8 cellular contexts compared by ENCODE assay signal in the genomic region with DNA sequence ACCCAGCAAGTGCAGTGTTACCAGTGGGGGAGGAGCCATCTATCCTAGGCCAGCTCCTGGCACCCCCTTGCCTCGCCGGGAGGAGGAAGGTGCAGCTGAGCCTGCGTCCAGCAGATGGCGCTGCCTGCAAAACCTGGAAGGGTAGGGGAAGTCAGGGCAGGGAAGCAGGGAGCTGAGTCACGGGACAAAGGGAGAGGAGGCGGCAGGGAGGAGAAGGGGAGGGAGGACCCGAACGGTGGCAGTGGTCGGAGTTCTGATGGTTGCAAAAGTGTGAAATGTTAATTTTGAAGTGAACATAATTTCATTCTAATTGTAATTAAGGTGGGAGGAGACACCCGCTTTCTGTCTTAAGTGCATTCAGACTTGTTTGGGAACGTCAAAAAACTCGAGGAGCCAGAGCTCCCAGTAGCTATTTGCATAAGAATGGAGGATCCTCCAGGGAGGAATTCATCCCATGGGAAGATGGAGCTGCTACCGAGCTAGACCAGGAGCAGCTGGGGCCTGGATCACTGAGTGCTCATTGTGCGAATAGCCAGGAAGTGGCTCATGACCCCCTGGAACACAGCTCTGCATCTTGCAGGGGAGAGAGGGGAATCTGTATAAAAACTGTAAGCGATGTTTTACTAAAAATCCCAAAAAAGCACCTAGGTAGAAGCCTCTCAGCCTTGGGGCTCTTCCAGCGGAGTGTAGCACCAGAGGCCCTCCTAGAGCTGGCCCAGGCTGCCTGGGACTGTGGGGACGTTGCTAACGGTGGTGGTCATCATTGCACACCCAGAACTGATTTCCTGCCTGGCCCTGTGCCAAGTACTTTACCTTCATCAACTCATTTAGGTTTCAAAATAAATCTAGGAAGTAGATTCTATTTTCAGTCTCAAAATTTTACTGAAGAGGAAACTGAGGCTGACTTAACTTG. TPM values are rescaled to one million over a fixed set of nuclear protein-coding genes. Genes with fewer than 3 reads are reported as not detected.
DNase-seq lines count a peak whose midpoint lies in the region; ATAC-seq and TF ChIP-seq lines count a peak whose summit lies in the region.

No MANE protein-coding gene starts in this region.

- H3K4me1 Mint-ChIP-seq in T-cell (peaks cover 0 to 4% (median 3%) of the 10 kb centered on the region in 3 donors), type B pancreatic cell (ENCODE audit: unreplicated experiment) (peaks cover 19% of the 10 kb centered on the region)

- TF ChIP-seq CTCF in GM10266 (IDR thresholded peaks at IDR 0.05; ENCODE audit: control insufficient read depth, insufficient read depth, low read depth, missing control alignments) (peak; percentile 99), adrenal gland (IDR thresholded peaks at IDR 0.05) (peak; percentile 94 to 99 (median 98)), heart left ventricle (IDR thresholded peaks at IDR 0.05) (peak; percentile 92 to 99 (median 95)), type B pancreatic cell (conservative IDR thresholded peaks at IDR 0.05) (peak; percentile 100)

- CTCF ChIA-PET in T-cell (lab: Charles Lee): interaction anchor here (0.6 to 2.9 kb wide), 23 partner anchors 10 to 1583 kb away, joined by 3 to 10 read pairs (median 3); a partner anchor contains a TSS

- H3K4me1 ChIP-seq in adrenal gland (replicated peaks in 1 of 2) (peaks cover 0 to 4% of the 10 kb centered on the region in 2 donors), heart left ventricle (peaks cover 0 to 25% (median 9%) of the 10 kb centered on the region in 12 donors)

- no peaks in the 10 kb centered on the region for H3K36me3 Mint-ChIP-seq in T-cell
- no peaks in the 10 kb centered on the region for H3K36me3 Mint-ChIP-seq in type B pancreatic cell

- ATAC-seq in HG02623 (IDR thresholded peaks at IDR 0.05; ENCODE audit: unreplicated experiment) (peak; percentile 97), T-cell (replicated peaks in 1 of 4) (peak; percentile 94 to 98 (median 96)), heart left ventricle (peak; percentile 97 to 99 (median 99))

- H3K27ac Mint-ChIP-seq in T-cell (no peak overlapping the region), type B pancreatic cell (peak overlapping the region; percentile 61)

- peaks cover 8 to 12% of the 10 kb centered on the region in 2 donors for H3K27me3 Mint-ChIP-seq in T-cell
- peaks cover 22% of the 10 kb centered on the region for H3K27me3 Mint-ChIP-seq in type B pancreatic cell

- no peaks in the 10 kb centered on the region for H3K9me3 ChIP-seq in adrenal gland (replicated peaks in 1 of 3)
- no peaks in the 10 kb centered on the region for H3K9me3 ChIP-seq in heart left ventricle

- TF ChIP-seq POLR2A in adrenal gland (IDR thresholded peaks at IDR 0.05) (no peak), heart left ventricle (IDR thresholded peaks at IDR 0.05) (peak in 1 of 2 donors; percentile 14)

- peak overlapping the region in 2 of 4 donors; percentile 22 to 45 for H3K4me3 ChIP-seq in adrenal gland
- peak overlapping the region in 10 of 12 donors; percentile 17 to 56 (median 42) for H3K4me3 ChIP-seq in heart left ventricle

- H3K36me3 ChIP-seq in adrenal gland (replicated peaks in 1 of 2) (no peaks in the 10 kb centered on the region), heart left ventricle (no peaks in the 10 kb centered on the region)

- no peak overlapping the region for H3K4me3 Mint-ChIP-seq in T-cell
- peak overlapping the region; percentile 85 for H3K4me3 Mint-ChIP-seq in type B pancreatic cell

- H3K9me3 Mint-ChIP-seq in T-cell: no peaks in the 10 kb centered on the region
- H3K9me3 Mint-ChIP-seq in type B pancreatic cell: no peaks in the 10 kb centered on the region

- H3K27me3 ChIP-seq in adrenal gland: no peaks in the 10 kb centered on the region
- no peaks in the 10 kb centered on the region for H3K27me3 ChIP-seq in heart left ventricle

- DNase-seq in GM10266 (ENCODE audit: extremely low spot score): peak; percentile 77
- peak; percentile 92 for DNase-seq in NCI-H128 (lab: John Stamatoyannopoulos, UW; ENCODE audit: unreplicated experiment)
- peak; percentile 42 to 76 (median 62) for DNase-seq in T-cell
- DNase-seq in adrenal gland: peak; percentile 94 to 97 (median 95)
- DNase-seq in heart left ventricle: peak; percentile 91 to 95 (median 94)
- peak; percentile 88 to 99 (median 96) for DNase-seq in posterior cingulate gyrus
- peak; percentile 96 for DNase-seq in type B pancreatic cell (ENCODE audit: extremely low spot score, unreplicated experiment)

- 22 to 23% (median 22%) methylated on average over 18 of the region's 18 CpGs for WGBS in adrenal gland, 4 donors
- WGBS in heart left ventricle, 4 donors: 21 to 25% (median 23%) methylated on average over 18 of the region's 18 CpGs

- intact Hi-C loops in adrenal gland (cut with DNase I) (no loop called here), heart left ventricle (cut with DNase I) (loop anchor here in 2 of 10 donors (5.0 to 10.0 kb wide), 2 partner anchors 281 to 409 kb away; no protein-coding TSS in a partner anchor), posterior cingulate gyrus (cut with DNase I) (loop anchor here (5.0 kb wide), 1 partner anchor 276 kb away; no protein-coding TSS in a partner anchor)

- POLR2A ChIA-PET in T-cell (lab: Charles Lee): interaction anchor here (0.7 kb wide), 2 partner anchors 153 to 1006 kb away, joined by 3 to 4 read pairs; no protein-coding TSS in a partner anchor

- H3K27ac ChIP-seq in adrenal gland: no peak overlapping the region
- H3K27ac ChIP-seq in heart left ventricle: peak overlapping the region in 1 of 12 donors; percentile 22

RNA-seq across cellular contexts. Expression of a gene that starts 59.5 kb away (rescaled TPM):
- total RNA-seq in T-cell (1 to 10 TPM; 1.4 to 5.4 (median 2.8) TPM), adrenal gland (100 to 1,000 TPM in 2 of 8 donors, 10 to 100 TPM in 6; 50.6 to 129 (median 76.1) TPM), heart left ventricle (100 to 1,000 TPM in 6 of 9 donors, 10 to 100 TPM in 3; 67.9 to 281 (median 175) TPM), type B pancreatic cell (ENCODE audit: low replicate concordance) (340 and 2,561 TPM in 2 replicates)
- polyA plus RNA-seq in adrenal gland (10 to 100 TPM; 21.2 to 61.4 (median 27.9) TPM), heart left ventricle (10 to 100 TPM; 16.4 to 83.0 TPM)

Comparison
In these comparisons a context has a peak if more than half of its experiments do, and no peak if none do; other contexts are left out.
1. RNA of a gene that starts 59.5 kb away (total RNA-seq): 340 to 2,561 TPM in type B pancreatic cell, 67.9 to 281 TPM in heart left ventricle and 50.6 to 129 TPM in adrenal gland; 1.4 to 5.4 TPM in T-cell; every median in the first group is over 4 times any median in the second.
2. Peak in every context shown above with its lines, with median percentiles within 50 percentile points of each other: DNase-seq, CTCF ChIP-seq and ATAC-seq.